1 cellular context compared by ENCODE assay signal in the genomic region with DNA sequence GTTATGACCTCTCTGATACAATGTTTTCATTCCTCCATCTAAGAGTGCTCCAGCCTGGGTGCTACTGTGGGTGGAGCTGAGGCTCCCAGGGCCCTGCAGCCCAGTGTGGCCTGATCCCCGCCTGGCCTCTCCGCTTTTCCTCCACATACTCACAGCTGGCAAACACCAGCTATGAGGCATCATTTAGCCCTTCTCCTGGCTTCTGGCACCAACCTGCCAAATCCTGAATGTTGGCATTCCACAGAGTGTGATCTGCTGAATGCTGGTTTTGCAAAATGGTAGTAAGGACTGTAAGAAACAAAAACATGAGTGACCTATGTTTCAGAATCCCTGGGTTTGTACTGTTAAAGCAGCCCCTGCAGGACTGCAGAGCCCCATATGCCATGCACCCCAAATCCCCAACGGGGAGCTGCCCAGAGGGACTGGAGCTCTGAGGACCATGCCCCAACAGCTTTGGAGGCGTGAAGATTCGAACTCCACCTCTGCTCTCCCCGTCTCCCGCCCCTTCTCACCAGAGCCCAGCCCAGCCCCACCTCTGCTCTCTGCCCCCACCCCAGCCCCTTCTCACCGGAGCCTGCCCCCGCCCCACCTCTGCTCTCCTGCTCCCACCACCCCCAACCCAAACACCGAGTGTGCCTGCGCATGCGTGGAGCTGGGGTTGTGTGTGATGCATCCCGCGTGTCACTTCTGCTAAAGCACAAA.
TF ChIP-seq lines count a peak whose summit lies in the region.

No MANE protein-coding gene starts in this region.

TF ChIP-seq in SK-N-SH treated with all-trans-retinoic acid at 6 μM for 48 hours, 23 proteins besides CTCF, POLR2A, EP300 and RAD21 (continued from another document):
- TF ChIP-seq, protein P1, sequence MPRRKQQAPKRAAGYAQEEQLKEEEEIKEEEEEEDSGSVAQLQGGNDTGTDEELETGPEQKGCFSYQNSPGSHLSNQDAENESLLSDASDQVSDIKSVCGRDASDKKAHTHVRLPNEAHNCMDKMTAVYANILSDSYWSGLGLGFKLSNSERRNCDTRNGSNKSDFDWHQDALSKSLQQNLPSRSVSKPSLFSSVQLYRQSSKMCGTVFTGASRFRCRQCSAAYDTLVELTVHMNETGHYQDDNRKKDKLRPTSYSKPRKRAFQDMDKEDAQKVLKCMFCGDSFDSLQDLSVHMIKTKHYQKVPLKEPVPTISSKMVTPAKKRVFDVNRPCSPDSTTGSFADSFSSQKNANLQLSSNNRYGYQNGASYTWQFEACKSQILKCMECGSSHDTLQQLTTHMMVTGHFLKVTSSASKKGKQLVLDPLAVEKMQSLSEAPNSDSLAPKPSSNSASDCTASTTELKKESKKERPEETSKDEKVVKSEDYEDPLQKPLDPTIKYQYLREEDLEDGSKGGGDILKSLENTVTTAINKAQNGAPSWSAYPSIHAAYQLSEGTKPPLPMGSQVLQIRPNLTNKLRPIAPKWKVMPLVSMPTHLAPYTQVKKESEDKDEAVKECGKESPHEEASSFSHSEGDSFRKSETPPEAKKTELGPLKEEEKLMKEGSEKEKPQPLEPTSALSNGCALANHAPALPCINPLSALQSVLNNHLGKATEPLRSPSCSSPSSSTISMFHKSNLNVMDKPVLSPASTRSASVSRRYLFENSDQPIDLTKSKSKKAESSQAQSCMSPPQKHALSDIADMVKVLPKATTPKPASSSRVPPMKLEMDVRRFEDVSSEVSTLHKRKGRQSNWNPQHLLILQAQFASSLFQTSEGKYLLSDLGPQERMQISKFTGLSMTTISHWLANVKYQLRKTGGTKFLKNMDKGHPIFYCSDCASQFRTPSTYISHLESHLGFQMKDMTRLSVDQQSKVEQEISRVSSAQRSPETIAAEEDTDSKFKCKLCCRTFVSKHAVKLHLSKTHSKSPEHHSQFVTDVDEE (CRISPR knock-in tag; IDR thresholded peaks at IDR 0.05), result no peak
- no peak for TF ChIP-seq OSR1 (CRISPR knock-in tag; IDR thresholded peaks at IDR 0.05)
- TF ChIP-seq, protein P2, sequence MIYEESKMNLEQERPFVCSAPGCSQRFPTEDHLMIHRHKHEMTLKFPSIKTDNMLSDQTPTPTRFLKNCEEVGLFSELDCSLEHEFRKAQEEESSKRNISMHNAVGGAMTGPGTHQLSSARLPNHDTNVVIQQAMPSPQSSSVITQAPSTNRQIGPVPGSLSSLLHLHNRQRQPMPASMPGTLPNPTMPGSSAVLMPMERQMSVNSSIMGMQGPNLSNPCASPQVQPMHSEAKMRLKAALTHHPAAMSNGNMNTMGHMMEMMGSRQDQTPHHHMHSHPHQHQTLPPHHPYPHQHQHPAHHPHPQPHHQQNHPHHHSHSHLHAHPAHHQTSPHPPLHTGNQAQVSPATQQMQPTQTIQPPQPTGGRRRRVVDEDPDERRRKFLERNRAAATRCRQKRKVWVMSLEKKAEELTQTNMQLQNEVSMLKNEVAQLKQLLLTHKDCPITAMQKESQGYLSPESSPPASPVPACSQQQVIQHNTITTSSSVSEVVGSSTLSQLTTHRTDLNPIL (CRISPR knock-in tag; IDR thresholded peaks at IDR 0.05; ENCODE audit: low read depth), result no peak
- TF ChIP-seq ZNF70 (CRISPR knock-in tag; IDR thresholded peaks at IDR 0.05), result no peak
- no peak for TF ChIP-seq PPARA (CRISPR knock-in tag; IDR thresholded peaks at IDR 0.05; ENCODE audit: borderline replicate concordance)
- TF ChIP-seq, protein P3, sequence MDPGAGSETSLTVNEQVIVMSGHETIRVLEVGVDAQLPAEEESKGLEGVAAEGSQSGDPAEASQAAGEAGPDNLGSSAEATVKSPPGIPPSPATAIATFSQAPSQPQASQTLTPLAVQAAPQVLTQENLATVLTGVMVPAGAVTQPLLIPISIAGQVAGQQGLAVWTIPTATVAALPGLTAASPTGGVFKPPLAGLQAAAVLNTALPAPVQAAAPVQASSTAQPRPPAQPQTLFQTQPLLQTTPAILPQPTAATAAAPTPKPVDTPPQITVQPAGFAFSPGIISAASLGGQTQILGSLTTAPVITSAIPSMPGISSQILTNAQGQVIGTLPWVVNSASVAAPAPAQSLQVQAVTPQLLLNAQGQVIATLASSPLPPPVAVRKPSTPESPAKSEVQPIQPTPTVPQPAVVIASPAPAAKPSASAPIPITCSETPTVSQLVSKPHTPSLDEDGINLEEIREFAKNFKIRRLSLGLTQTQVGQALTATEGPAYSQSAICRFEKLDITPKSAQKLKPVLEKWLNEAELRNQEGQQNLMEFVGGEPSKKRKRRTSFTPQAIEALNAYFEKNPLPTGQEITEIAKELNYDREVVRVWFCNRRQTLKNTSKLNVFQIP (CRISPR knock-in tag; IDR thresholded peaks at IDR 0.05; ENCODE audit: borderline replicate concordance, low read depth), result no peak
